8 cellular contexts compared by ENCODE assay signal in genomic region chr20:34516874-34517542, GRCh38. TPM values are rescaled to one million over a fixed set of nuclear protein-coding genes. Genes with fewer than 3 reads are reported as not detected.
DNase-seq lines count a peak whose midpoint lies in the region; ATAC-seq and TF ChIP-seq lines count a peak whose summit lies in the region.

No MANE protein-coding gene starts in this region.

- H3K27ac Mint-ChIP-seq in CD4-positive, alpha-beta memory T cell: peak overlapping the region; percentile 96 to 99 (median 98)

- H3K36me3 Mint-ChIP-seq in CD4-positive, alpha-beta memory T cell: peaks cover under 1 to 33% of the 10 kb centered on the region in 2 donors

- peaks cover 52% of the 10 kb centered on the region for H3K4me1 ChIP-seq in CD4-positive, alpha-beta memory T cell (ENCODE audit: insufficient read depth, low read length)
- H3K4me1 ChIP-seq in body of pancreas: peaks cover 22% of the 10 kb centered on the region

- 0% methylated on average over 12 of the region's 12 CpGs for WGBS in body of pancreas, 2 donors

- H3K27ac ChIP-seq in CD4-positive, alpha-beta memory T cell (ENCODE audit: low read depth, low read length): peak overlapping the region; percentile 89
- H3K27ac ChIP-seq in body of pancreas: peak overlapping the region; percentile 74 to 93 (median 88)

- no peaks in the 10 kb centered on the region for H3K27me3 Mint-ChIP-seq in CD4-positive, alpha-beta memory T cell

- H3K4me3 ChIP-seq in CD4-positive, alpha-beta memory T cell (ENCODE audit: low read length in 2 of 2): peak overlapping the region; percentile 91 to 99
- H3K4me3 ChIP-seq in H7 (ENCODE audit: insufficient read depth, low read depth, low read length) (peak overlapping the region; percentile 82), body of pancreas (peak overlapping the region; percentile 59 to 76)

- H3K27me3 ChIP-seq in CD4-positive, alpha-beta memory T cell (ENCODE audit: insufficient read depth, low read length): no peaks in the 10 kb centered on the region
- H3K27me3 ChIP-seq in H7 (ENCODE audit: control insufficient read depth, insufficient read depth, low read length): no peaks in the 10 kb centered on the region
- H3K27me3 ChIP-seq in body of pancreas: no peaks in the 10 kb centered on the region

- H3K36me3 ChIP-seq in CD4-positive, alpha-beta memory T cell (ENCODE audit: insufficient read depth, low read length): no peaks in the 10 kb centered on the region
- H3K36me3 ChIP-seq in H7 (replicated peaks; ENCODE audit: control insufficient read depth, insufficient read depth, low read length) (no peaks in the 10 kb centered on the region), body of pancreas (replicated peaks in 1 of 2; ENCODE audit: insufficient read depth in 1 of 2, low read depth in 2 of 2) (no peaks in the 10 kb centered on the region)

- no peaks in the 10 kb centered on the region for H3K9me3 ChIP-seq in CD4-positive, alpha-beta memory T cell (ENCODE audit: control insufficient read depth in 1 of 2, low read length in 2 of 2)
- H3K9me3 ChIP-seq in body of pancreas: no peaks in the 10 kb centered on the region

- intact Hi-C loops in CD4-positive, alpha-beta memory T cell (cut with micrococcal nuclease): loop anchor here (5.0 kb wide), 1 partner anchor 960 kb away; no protein-coding TSS in a partner anchor
- intact Hi-C loops in body of pancreas (cut with DNase I): no loop called here

- peak in 2 of 5 donors; percentile 26 to 53 for DNase-seq in CD4-positive, alpha-beta memory T cell
- peak; percentile 59 for DNase-seq in H7
- peak; percentile 76 for DNase-seq in OCI-M1 (lab: John Stamatoyannopoulos, UW)
- DNase-seq in body of pancreas: no peak
- DNase-seq in iris pigment epithelial cell (ENCODE audit: low read depth): peak; percentile 15
- DNase-seq in stimulated activated CD4-positive, alpha-beta T cell treated with anti-CD3 and anti-CD28 coated beads, Interleukin-4, amount 100 ng/mL, for 1 hour: peak; percentile 33
- DNase-seq in cortex of kidney (lab: John Stamatoyannopoulos, UW): no peak
- DNase-seq in HuH-7.5 (ENCODE audit: low spot score): no peak

- no peak for TF ChIP-seq CTCF in body of pancreas (IDR thresholded peaks at IDR 0.05)

- POLR2A ChIA-PET in CD4-positive, alpha-beta memory T cell (lab: Charles Lee; ENCODE audit: partially characterized antibody): interaction anchor here (0.8 to 4.1 kb wide), 14 partner anchors 9 to 1437 kb away, joined by 3 to 21 read pairs (median 6); partner anchors contain the start of genes AHCY, ITCH, MAP1LC3A and PIGU

- peak overlapping the region; percentile 93 to 100 (median 98) for H3K4me3 Mint-ChIP-seq in CD4-positive, alpha-beta memory T cell

- CTCF ChIA-PET in CD4-positive, alpha-beta memory T cell (lab: Charles Lee; ENCODE audit: partially characterized antibody): interaction anchor here (0.9 to 4.6 kb wide), 6 partner anchors 10 to 204 kb away, joined by 3 to 48 read pairs (median 10); no protein-coding TSS in a partner anchor

- ATAC-seq in body of pancreas: no peak

- H3K9me3 Mint-ChIP-seq in CD4-positive, alpha-beta memory T cell: peaks cover 0 to 5% (median 0%) of the 10 kb centered on the region in 8 donors

- H3K4me1 Mint-ChIP-seq in CD4-positive, alpha-beta memory T cell: peaks cover 34 to 95% (median 56%) of the 10 kb centered on the region in 4 donors

- no peak for TF ChIP-seq POLR2A in body of pancreas (IDR thresholded peaks at IDR 0.05)

RNA-seq across cellular contexts. Expression of gene DYNLRB1, which starts 0.8 kb away (rescaled TPM):
- 10 to 100 TPM; 75.5 to 81.0 TPM for total RNA-seq in CD4-positive, alpha-beta memory T cell
- polyA plus RNA-seq in CD4-positive, alpha-beta memory T cell: 100 to 1,000 TPM; 237 to 311 TPM
- total RNA-seq in H7 (2014; rRNA removed; shearing (Covaris generic)): 168 and 193 TPM in 2 replicates
- total RNA-seq in body of pancreas: 10 to 100 TPM; 58.9 to 64.3 TPM

RNA-seq across cellular contexts. Expression of gene MAP1LC3A, which starts 41.5 kb away (rescaled TPM):
- 1 to 10 TPM; 2.1 to 2.8 TPM for total RNA-seq in CD4-positive, alpha-beta memory T cell
- 1 to 10 TPM; 3.7 to 7.9 TPM for polyA plus RNA-seq in CD4-positive, alpha-beta memory T cell
- total RNA-seq in H7 (2014; rRNA removed; shearing (Covaris generic)): 7.6 and 13.4 TPM in 2 replicates
- total RNA-seq in body of pancreas: 10 to 100 TPM; 22.4 to 37.6 TPM

Comparison
In these comparisons a context has a peak if more than half of its experiments do, and no peak if none do; other contexts are left out.
1. DNase-seq: peak in H7 (single experiment), OCI-M1 (single experiment), iris pigment epithelial cell (single experiment) and stimulated activated CD4-positive, alpha-beta T cell treated with anti-CD3 and anti-CD28 coated beads, Interleukin-4, amount 100 ng/mL, for 1 hour (single experiment); none in body of pancreas (0 of 4), cortex of kidney (single experiment) and HuH-7.5 (single experiment).
2. Peak in every context shown above with its lines, with median percentiles within 50 percentile points of each other: H3K4me3 ChIP-seq.